1 cellular context compared by ENCODE assay signal in genomic region chr19:10517760-10518443, GRCh38.
TF ChIP-seq lines count a peak whose summit lies in the region.

No MANE protein-coding gene starts in this region.

TF ChIP-seq in HCT116, 20 proteins besides CTCF, POLR2A, EP300 and RAD21 (continued from another document):
- TF ChIP-seq ZBTB33 (IDR thresholded peaks at IDR 0.05; ENCODE audit: extremely low read depth, insufficient replicate concordance, low read length) = no peak
- TF ChIP-seq EGR1 (IDR thresholded peaks at IDR 0.05; ENCODE audit: low read depth) = peak; percentile 54; the same call in 1 of the 2 replicates
